10 cellular contexts compared by ENCODE assay signal in the genomic region with DNA sequence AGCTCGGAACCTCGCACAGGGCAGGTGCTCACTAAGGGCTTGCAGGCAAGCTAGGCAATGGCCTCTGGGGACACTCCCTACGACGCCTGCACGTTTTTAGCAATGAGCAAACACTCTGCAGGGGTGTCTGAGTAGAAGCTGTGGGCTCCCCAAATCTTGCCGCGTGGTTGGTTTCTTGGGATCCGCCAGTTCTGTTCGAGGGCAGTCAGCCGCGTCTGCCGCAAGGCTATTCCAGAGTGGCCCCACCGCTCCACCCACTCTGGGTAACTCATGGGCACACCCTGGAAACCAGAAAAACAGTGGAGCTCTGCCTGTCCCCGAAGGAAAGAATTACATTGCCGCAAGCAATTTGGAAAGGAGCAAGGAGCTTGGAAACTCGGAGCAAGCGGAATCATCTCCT.
DNase-seq lines count a peak whose midpoint lies in the region; ATAC-seq and TF ChIP-seq lines count a peak whose summit lies in the region.
"Had no signal": no experiment of that assay in that cellular context is flagged by ENCODE, and none has a peak within 500 bp of the region (broad histone marks: within the 10 kb centered on the region; RNA-seq: fewer than 3 reads in every experiment).

No MANE protein-coding gene starts in this region.

- ATAC-seq in esophagus mucosa (peak; percentile 37), HG02571 (IDR thresholded peaks at IDR 0.05; ENCODE audit: unreplicated experiment) (no peak)

- H3K4me1 ChIP-seq in spleen: peaks cover 0 to 23% (median 6%) of the 10 kb centered on the region in 6 donors

- no peak for TF ChIP-seq POLR2A in spleen (IDR thresholded peaks at IDR 0.05)

- no peaks in the 10 kb centered on the region for H3K27me3 ChIP-seq in spleen (replicated peaks in 1 of 7)

- no peaks in the 10 kb centered on the region for H3K36me3 ChIP-seq in spleen

- no peak for TF ChIP-seq CTCF in spleen (IDR thresholded peaks at IDR 0.05 in 8 of 11, conservative IDR thresholded peaks at IDR 0.05 in 3 of 11)

- intact Hi-C loops in spleen (cut with DNase I; ENCODE audit: low total_unique reads): no loop called here

- WGBS in spleen, 5 donors: 92 to 97% (median 94%) methylated on average over 12 to 17 of the region's 17 CpGs

- no peak overlapping the region for H3K4me3 ChIP-seq in spleen

- H3K9me3 ChIP-seq in spleen: no peaks in the 10 kb centered on the region

- H3K27ac ChIP-seq in spleen: no peak overlapping the region

- peak; percentile 60 for DNase-seq in Daoy (ENCODE audit: low read depth)
- DNase-seq in left kidney (ENCODE audit: low read depth, low spot score): peak; percentile 61
- peak; percentile 57 for DNase-seq in spleen
- no peak for DNase-seq in activated naive CD4-positive, alpha-beta T cell (lab: John Stamatoyannopoulos, UW)
- no peak for DNase-seq in NCI-H2081 treated with DMSO at 0.1 percent for 48 hours (lab: John Stamatoyannopoulos, UW)
- no peak for DNase-seq in HUDEP-2 (lab: John Stamatoyannopoulos, UW; ENCODE audit: unreplicated experiment in 76 of 76)
- DNase-seq: NCI-H510A, T1000 had no signal

Comparison
In these comparisons a context has a peak if more than half of its experiments do, and no peak if none do; other contexts are left out.
1. DNase-seq: peak in Daoy (single experiment), left kidney (single experiment) and spleen (single experiment); none in activated naive CD4-positive, alpha-beta T cell (0 of 4), NCI-H2081 treated with DMSO at 0.1 percent for 48 hours (single experiment) and HUDEP-2 (0 of 76).